13 cellular contexts compared by ENCODE assay signal in the genomic region with DNA sequence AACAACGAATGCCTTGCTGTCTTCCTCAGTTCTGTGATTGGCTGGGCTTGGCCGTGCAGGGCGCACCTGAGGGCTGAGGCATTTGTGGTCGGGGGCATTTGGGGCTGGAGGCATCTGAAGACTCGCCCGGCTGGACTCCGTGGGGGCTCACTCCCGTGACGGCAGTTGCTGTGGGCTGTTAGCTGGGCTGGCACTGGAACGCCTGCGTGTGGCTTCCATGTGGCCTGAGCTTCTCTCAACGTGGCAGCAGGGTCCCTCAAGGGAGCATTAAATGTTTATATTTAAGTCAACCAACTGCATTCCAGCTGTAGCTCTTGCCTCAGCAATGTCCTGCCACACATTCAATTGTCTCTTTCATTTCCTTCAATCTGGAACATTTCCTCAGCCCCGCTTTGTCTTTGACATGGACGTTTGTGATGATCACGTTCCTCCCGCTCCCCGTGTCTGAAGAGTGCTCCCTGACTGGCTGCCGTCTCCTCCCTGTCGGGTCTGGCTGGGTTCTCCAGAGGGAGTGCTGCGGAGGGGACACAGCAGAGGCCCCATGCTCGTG. TPM values are rescaled to one million over a fixed set of nuclear protein-coding genes. Genes with fewer than 3 reads are reported as not detected.
A peak's percentile ranks its signal among the peaks of the same experiment; 100 is the strongest.
DNase-seq lines count a peak whose midpoint lies in the region; ATAC-seq and TF ChIP-seq lines count a peak whose summit lies in the region.
"Had no signal": no experiment of that assay in that cellular context is flagged by ENCODE, and none has a peak within 500 bp of the region (broad histone marks: within the 10 kb centered on the region; RNA-seq: fewer than 3 reads in every experiment).

No MANE protein-coding gene starts in this region.

- H3K36me3 ChIP-seq in ascending aorta (peaks cover 39 to 42% of the 10 kb centered on the region in 2 donors), suprapubic skin (peaks cover 46% of the 10 kb centered on the region)

- H3K27ac ChIP-seq in ascending aorta = peak overlapping the region; percentile 52 to 66
- H3K27ac ChIP-seq in suprapubic skin = peak overlapping the region; percentile 28
- H3K27ac ChIP-seq: prostate gland, VCaP had no signal

- POLR2A ChIA-PET in activated CD4-positive, alpha-beta memory T cell treated with anti-CD3 and anti-CD28 coated beads, Interleukin-2, amount 10 ng/mL, durations not matched to agents 7 days and 5 days (lab: Charles Lee) = no interaction called here
- POLR2A ChIA-PET in activated CD4-positive, alpha-beta memory T cell treated with anti-CD3 and anti-CD28 coated beads for 36 hours (lab: Charles Lee) = no interaction called here

- CTCF ChIA-PET in activated CD4-positive, alpha-beta memory T cell treated with anti-CD3 and anti-CD28 coated beads, Interleukin-2, amount 10 ng/mL, durations not matched to agents 7 days and 5 days (lab: Charles Lee) = interaction anchor here (0.8 kb wide), 1 partner anchor 15 kb away, joined by 3 read pairs; no protein-coding TSS in a partner anchor
- CTCF ChIA-PET in activated CD4-positive, alpha-beta memory T cell treated with anti-CD3 and anti-CD28 coated beads for 36 hours (lab: Charles Lee) = no interaction called here

- H3K9me3 ChIP-seq in ascending aorta (no peaks in the 10 kb centered on the region), suprapubic skin (no peaks in the 10 kb centered on the region)
- H3K9me3 ChIP-seq: prostate gland had no signal

- H3K4me3 Mint-ChIP-seq in activated CD4-positive, alpha-beta memory T cell treated with anti-CD3 and anti-CD28 coated beads, Interleukin-2, amount 10 ng/mL, durations not matched to agents 7 days and 5 days = no peak overlapping the region
- no peak overlapping the region for H3K4me3 Mint-ChIP-seq in activated CD4-positive, alpha-beta memory T cell treated with anti-CD3 and anti-CD28 coated beads for 36 hours
- H3K4me3 Mint-ChIP-seq: activated T-helper 17 cell treated with anti-CD3 and anti-CD28 coated beads, Interleukin-2, amount 50 U/mL, for 72 hours; dendritic cell treated with granulocyte-macrophage colony-stimulating factor and Interleukin-4, amounts not matched to agents 40 ng/mL and 50 ng/mL, for 4 days had no signal

- DNase-seq in activated CD4-positive, alpha-beta memory T cell treated with anti-CD3 and anti-CD28 coated beads, Interleukin-2, amount 10 ng/mL, durations not matched to agents 7 days and 5 days = no peak
- no peak for DNase-seq in activated CD4-positive, alpha-beta memory T cell treated with anti-CD3 and anti-CD28 coated beads for 36 hours
- DNase-seq in ascending aorta (ENCODE audit: low spot score in 2 of 2) = no peak
- peak; percentile 66 for DNase-seq in left kidney (ENCODE audit: low read depth, low spot score)
- DNase-seq in suprapubic skin (ENCODE audit: low spot score in 2 of 2) = peak in 1 of 2 donors; percentile 59
- no peak for DNase-seq in islet precursor cell
- no peak for DNase-seq in stimulated activated naive CD4-positive, alpha-beta T cell treated with Interleukin-2 at 50 U/mL for 16 hours (lab: John Stamatoyannopoulos, UW)
- DNase-seq: NCI-H1105 had no signal

- no peaks in the 10 kb centered on the region for H3K27me3 Mint-ChIP-seq in activated CD4-positive, alpha-beta memory T cell treated with anti-CD3 and anti-CD28 coated beads, Interleukin-2, amount 10 ng/mL, durations not matched to agents 7 days and 5 days
- no peaks in the 10 kb centered on the region for H3K27me3 Mint-ChIP-seq in activated CD4-positive, alpha-beta memory T cell treated with anti-CD3 and anti-CD28 coated beads for 36 hours
- H3K27me3 Mint-ChIP-seq: activated T-helper 17 cell treated with anti-CD3 and anti-CD28 coated beads, Interleukin-2, amount 50 U/mL, for 72 hours had no signal

- H3K36me3 Mint-ChIP-seq in activated CD4-positive, alpha-beta memory T cell treated with anti-CD3 and anti-CD28 coated beads, Interleukin-2, amount 10 ng/mL, durations not matched to agents 7 days and 5 days (ENCODE audit: low read depth) = peaks cover 40% of the 10 kb centered on the region
- H3K36me3 Mint-ChIP-seq in activated CD4-positive, alpha-beta memory T cell treated with anti-CD3 and anti-CD28 coated beads for 36 hours = peaks cover 23% of the 10 kb centered on the region

- H3K27me3 ChIP-seq in ascending aorta = no peaks in the 10 kb centered on the region
- H3K27me3 ChIP-seq in suprapubic skin = no peaks in the 10 kb centered on the region

- peaks cover 5 to 24% of the 10 kb centered on the region in 2 donors for H3K4me1 ChIP-seq in ascending aorta
- H3K4me1 ChIP-seq in suprapubic skin = peaks cover 11% of the 10 kb centered on the region
- H3K4me1 ChIP-seq: prostate gland had no signal

- peaks cover 3% of the 10 kb centered on the region for H3K4me1 Mint-ChIP-seq in activated CD4-positive, alpha-beta memory T cell treated with anti-CD3 and anti-CD28 coated beads, Interleukin-2, amount 10 ng/mL, durations not matched to agents 7 days and 5 days
- peaks cover 2% of the 10 kb centered on the region for H3K4me1 Mint-ChIP-seq in activated CD4-positive, alpha-beta memory T cell treated with anti-CD3 and anti-CD28 coated beads for 36 hours (ENCODE audit: low read depth)
- H3K4me1 Mint-ChIP-seq: activated T-helper 17 cell treated with anti-CD3 and anti-CD28 coated beads, Interleukin-2, amount 50 U/mL, for 72 hours had no signal

- TF ChIP-seq POLR2A in suprapubic skin (IDR thresholded peaks at IDR 0.05) = no peak

- no peak for TF ChIP-seq EP300 in suprapubic skin (IDR thresholded peaks at IDR 0.05)

- TF ChIP-seq CTCF in ascending aorta (IDR thresholded peaks at IDR 0.05) (no peak), suprapubic skin (IDR thresholded peaks at IDR 0.05) (no peak)

- H3K27ac Mint-ChIP-seq in activated CD4-positive, alpha-beta memory T cell treated with anti-CD3 and anti-CD28 coated beads, Interleukin-2, amount 10 ng/mL, durations not matched to agents 7 days and 5 days = peak overlapping the region; percentile 11
- no peak overlapping the region for H3K27ac Mint-ChIP-seq in activated CD4-positive, alpha-beta memory T cell treated with anti-CD3 and anti-CD28 coated beads for 36 hours
- H3K27ac Mint-ChIP-seq: activated T-helper 17 cell treated with anti-CD3 and anti-CD28 coated beads, Interleukin-2, amount 50 U/mL, for 72 hours had no signal

- 60% methylated on average over 20 of the region's 21 CpGs for WGBS in suprapubic skin

- intact Hi-C loops in activated CD4-positive, alpha-beta memory T cell treated with anti-CD3 and anti-CD28 coated beads for 36 hours (cut with micrococcal nuclease) = no loop called here
- intact Hi-C loops in ascending aorta (cut with DNase I) = loop anchor here (5.0 to 10.0 kb wide), 2 partner anchors 110 to 212 kb away; a partner anchor contains a TSS

- H3K9me3 Mint-ChIP-seq in activated CD4-positive, alpha-beta memory T cell treated with anti-CD3 and anti-CD28 coated beads, Interleukin-2, amount 10 ng/mL, durations not matched to agents 7 days and 5 days = peaks cover 2% of the 10 kb centered on the region
- H3K9me3 Mint-ChIP-seq in activated CD4-positive, alpha-beta memory T cell treated with anti-CD3 and anti-CD28 coated beads for 36 hours = peaks cover 2% of the 10 kb centered on the region
- H3K9me3 Mint-ChIP-seq: activated T-helper 17 cell treated with anti-CD3 and anti-CD28 coated beads, Interleukin-2, amount 50 U/mL, for 72 hours had no signal

- ATAC-seq in GM18498 (IDR thresholded peaks at IDR 0.05; ENCODE audit: unreplicated experiment) = no peak
- ATAC-seq: activated T-helper 17 cell treated with anti-CD3 and anti-CD28 coated beads, Interleukin-2, amount 50 U/mL, for 72 hours had no signal

- H3K4me3 ChIP-seq in ascending aorta = peak overlapping the region in 1 of 2 donors; percentile 17
- no peak overlapping the region for H3K4me3 ChIP-seq in suprapubic skin
- H3K4me3 ChIP-seq: prostate gland had no signal

RNA-seq across cellular contexts. Expression of a gene that starts 21.0 kb away (rescaled TPM):
- not detected for total RNA-seq in activated CD4-positive, alpha-beta memory T cell treated with anti-CD3 and anti-CD28 coated beads, Interleukin-2, amount 10 ng/mL, durations not matched to agents 7 days and 5 days
- total RNA-seq in activated CD4-positive, alpha-beta memory T cell treated with anti-CD3 and anti-CD28 coated beads for 36 hours = not detected
- total RNA-seq in ascending aorta (10.0 TPM), suprapubic skin (1 to 10 TPM; 1.6 to 6.5 (median 3.3) TPM)
- total RNA-seq: activated T-helper 17 cell treated with anti-CD3 and anti-CD28 coated beads, Interleukin-2, amount 50 U/mL, for 72 hours had no signal

RNA-seq across cellular contexts. Expression of a gene that starts 36.4 kb away (rescaled TPM):
- not detected for total RNA-seq in activated CD4-positive, alpha-beta memory T cell treated with anti-CD3 and anti-CD28 coated beads, Interleukin-2, amount 10 ng/mL, durations not matched to agents 7 days and 5 days
- not detected for total RNA-seq in activated CD4-positive, alpha-beta memory T cell treated with anti-CD3 and anti-CD28 coated beads for 36 hours
- total RNA-seq in ascending aorta = 0.53 TPM
- total RNA-seq in suprapubic skin = under 1 TPM in 1 of 4 donors, not detected in 3; 0.13 TPM
- total RNA-seq: activated T-helper 17 cell treated with anti-CD3 and anti-CD28 coated beads, Interleukin-2, amount 50 U/mL, for 72 hours had no signal

RNA-seq across cellular contexts. Expression of a gene that starts 45.4 kb away (rescaled TPM):
- total RNA-seq in activated CD4-positive, alpha-beta memory T cell treated with anti-CD3 and anti-CD28 coated beads, Interleukin-2, amount 10 ng/mL, durations not matched to agents 7 days and 5 days = 10 to 100 TPM; 84.6 to 85.1 TPM
- total RNA-seq in activated CD4-positive, alpha-beta memory T cell treated with anti-CD3 and anti-CD28 coated beads for 36 hours = 10 to 100 TPM; 76.9 to 82.5 TPM
- 96.1 TPM for total RNA-seq in ascending aorta
- 10 to 100 TPM; 38.2 to 66.0 (median 51.3) TPM for total RNA-seq in suprapubic skin
